In genomic region chr7:3197567-3198212, GRCh38 we compare ENCODE assay signal across 14 cellular contexts.
"Had no signal": no experiment of that assay in that cellular context is flagged by ENCODE, and none has a peak within 500 bp of the region (broad histone marks: within the 10 kb centered on the region; RNA-seq: fewer than 3 reads in every experiment).

No MANE protein-coding gene starts in this region.

- H3K9me3 ChIP-seq: uterus had no signal

- ATAC-seq: activated CD4-positive, CD25-positive, alpha-beta regulatory T cell treated with anti-CD3 and anti-CD28 coated beads, Interleukin-2, amount 50 U/mL, for 24 hours; activated T-helper 17 cell treated with anti-CD3 and anti-CD28 coated beads, Interleukin-2, amount 50 U/mL, for 72 hours; heart right ventricle; left lobe of liver; natural killer cell had no signal

- H3K4me1 Mint-ChIP-seq: activated T-helper 17 cell treated with anti-CD3 and anti-CD28 coated beads, Interleukin-2, amount 50 U/mL, for 72 hours had no signal

- H3K36me3 ChIP-seq: heart right ventricle, tibial artery, uterus had no signal

- H3K27ac ChIP-seq: heart right ventricle, tibial artery, uterus had no signal

- DNase-seq: activated CD4-positive, alpha-beta T cell treated with anti-CD3 and anti-CD28 coated beads, Interleukin-2, amount 50 U/mL, for 1 hour; activated naive CD4-positive, alpha-beta T cell treated with Interleukin-2 at 50 U/mL for 16 hours; anterior cingulate cortex; effector memory CD4-positive, alpha-beta T cell; heart right ventricle; natural killer cell; stimulated activated CD4-positive, alpha-beta T cell treated with anti-CD3 and anti-CD28 coated beads, Interleukin-2, amount 100 ng/mL, for 48 hours; stimulated activated naive CD4-positive, alpha-beta T cell; tibial artery; uterus had no signal

- H3K27me3 ChIP-seq: heart right ventricle, tibial artery, uterus had no signal

- H3K4me3 Mint-ChIP-seq: activated T-helper 17 cell treated with anti-CD3 and anti-CD28 coated beads, Interleukin-2, amount 50 U/mL, for 72 hours; dendritic cell treated with granulocyte-macrophage colony-stimulating factor and Interleukin-4, amounts not matched to agents 40 ng/mL and 50 ng/mL, for 4 days; natural killer cell had no signal

- H3K27ac Mint-ChIP-seq: activated T-helper 17 cell treated with anti-CD3 and anti-CD28 coated beads, Interleukin-2, amount 50 U/mL, for 72 hours; dendritic cell treated with granulocyte-macrophage colony-stimulating factor and Interleukin-4, amounts not matched to agents 40 ng/mL and 50 ng/mL, for 4 days; natural killer cell had no signal

- H3K36me3 Mint-ChIP-seq: natural killer cell had no signal

- H3K4me3 ChIP-seq: heart right ventricle, tibial artery, uterus had no signal

- H3K4me1 ChIP-seq: heart right ventricle, tibial artery, uterus had no signal

- H3K9me3 Mint-ChIP-seq: natural killer cell had no signal
